Comparison of ENCODE assay signal across 1 cellular context in the genomic region with DNA sequence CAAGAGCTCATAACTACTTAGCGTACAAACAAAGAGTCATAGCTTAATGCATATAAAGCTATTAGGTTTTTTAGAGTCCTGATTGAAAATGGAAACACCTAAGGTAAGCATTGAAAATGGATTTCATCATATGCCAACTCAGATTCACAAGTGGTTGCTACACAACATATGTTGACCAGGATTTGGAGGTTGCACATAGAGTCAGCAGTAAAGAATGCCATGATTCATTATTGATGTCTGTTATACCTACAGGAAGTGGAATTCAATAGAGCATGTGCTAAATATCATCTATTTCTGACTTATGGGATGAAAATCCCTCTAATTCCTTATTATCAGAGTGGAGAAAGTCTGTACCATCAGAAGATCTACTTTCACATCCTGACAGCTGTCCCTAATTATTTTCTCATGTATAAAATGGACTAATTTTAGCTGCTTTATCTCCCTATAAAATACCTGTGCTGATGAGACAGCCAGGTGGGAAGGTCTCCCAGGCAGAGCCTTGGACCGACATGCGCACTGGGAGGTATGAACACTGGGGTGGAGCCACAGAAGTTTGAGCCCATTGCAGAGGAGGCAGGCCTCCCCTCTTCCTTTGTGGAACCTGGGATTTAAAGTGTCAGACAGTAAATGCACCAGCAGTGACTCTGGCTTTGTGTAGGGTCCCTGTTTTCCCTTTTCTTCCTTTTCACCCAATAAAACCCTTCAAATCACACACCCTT.
TF ChIP-seq lines count a peak whose summit lies in the region.

No MANE protein-coding gene starts in this region.

TF ChIP-seq in HepG2, 621 proteins besides CTCF, POLR2A, EP300 and RAD21:
- TF ChIP-seq ZNF264 (CRISPR knock-in tag; IDR thresholded peaks at IDR 0.05) (no peak), CEBPB (IDR thresholded peaks at IDR 0.05; ENCODE audit: borderline replicate concordance, low read depth, low read length) (0 out of 2 replicates have a peak, but pooled peaks have one; percentile 19)
